11 cellular contexts compared by ENCODE assay signal in the genomic region with DNA sequence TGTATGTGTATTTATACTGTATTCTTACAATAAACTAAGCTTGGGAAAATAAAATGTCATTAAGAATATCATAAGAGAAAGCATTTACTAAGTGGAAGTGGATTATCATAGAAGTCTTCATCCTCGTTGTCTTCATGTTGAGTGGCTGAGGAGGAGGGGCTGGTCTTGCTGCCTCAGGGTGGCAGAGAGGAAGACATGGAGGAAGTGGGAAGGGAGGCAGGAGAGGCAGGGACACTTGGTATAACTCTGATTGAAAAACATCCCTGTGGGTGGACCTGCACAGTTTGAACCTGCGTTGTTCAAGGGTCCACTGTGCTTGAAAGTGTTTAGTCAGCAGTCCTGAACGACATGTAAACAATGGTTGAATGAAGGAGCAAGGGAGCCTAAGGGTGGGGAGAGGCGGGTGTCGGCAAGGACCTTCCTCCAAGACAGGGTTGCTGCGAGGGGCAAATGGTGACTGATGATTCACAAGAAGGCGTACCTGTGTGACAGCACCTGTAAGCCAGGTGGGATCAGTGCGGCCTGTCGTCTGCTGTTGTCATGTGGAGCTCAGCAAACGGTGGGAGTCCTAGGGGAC.
DNase-seq lines count a peak whose midpoint lies in the region; ATAC-seq, FAIRE-seq and TF ChIP-seq lines count a peak whose summit lies in the region.
"Had no signal": no experiment of that assay in that cellular context is flagged by ENCODE, and none has a peak within 500 bp of the region (broad histone marks: within the 10 kb centered on the region; RNA-seq: fewer than 3 reads in every experiment).

No MANE protein-coding gene starts in this region.

- ATAC-seq in A549, result no peak
- ATAC-seq in right lobe of liver, result peak; percentile 14 to 40 (median 34)
- ATAC-seq in GM19324 (IDR thresholded peaks at IDR 0.05; ENCODE audit: low FRiP score, unreplicated experiment), result no peak
- ATAC-seq: PC-3 had no signal

- TF ChIP-seq POLR2A in A549 (IDR thresholded peaks at IDR 0.05; ENCODE audit: low read length) (no peak), right lobe of liver (IDR thresholded peaks at IDR 0.05) (no peak), lower leg skin (IDR thresholded peaks at IDR 0.05) (no peak)

- TF ChIP-seq RAD21 in A549 (conservative IDR thresholded peaks at IDR 0.05 in 1 of 2, IDR thresholded peaks at IDR 0.05 in 1 of 2), result no peak

- H4K20me1 ChIP-seq in BLaER1 treated with 17β-estradiol and CSF1 and Interleukin-3, amounts not matched to agents 10 nM and 100 nM, result no peaks in the 10 kb centered on the region

- H3K36me3 ChIP-seq in BLaER1 treated with 17β-estradiol and CSF1 and Interleukin-3, amounts not matched to agents 10 nM and 100 nM, result no peaks in the 10 kb centered on the region
- H3K36me3 ChIP-seq in right lobe of liver, result no peaks in the 10 kb centered on the region
- no peaks in the 10 kb centered on the region for H3K36me3 ChIP-seq in kidney (ENCODE audit: control insufficient read depth in 1 of 2, insufficient read depth in 2 of 2, low read length in 2 of 2)

- DNase-seq in A549 (ENCODE audit: low read depth in 1 of 2, low spot score in 1 of 2) (no peak), NCI-H345 (lab: John Stamatoyannopoulos, UW) (peak; percentile 52), right lobe of liver (no peak), kidney (no peak), lower leg skin (ENCODE audit: low spot score in 2 of 2) (no peak)
- DNase-seq in stimulated activated CD4-positive, alpha-beta T cell treated with anti-CD3 and anti-CD28 coated beads, Interleukin-2, amount 100 ng/mL, for 24 hours, result no peak
- DNase-seq: NCI-H187 treated with DMSO at 0.1 percent for 48 hours, PC-3, testis had no signal

- peak overlapping the region in 10 of 11 experiments; percentile 1 to 65 (median 44); a peak in 14 of 22 replicates for H3K9ac ChIP-seq in BLaER1 treated with 17β-estradiol and CSF1 and Interleukin-3, amounts not matched to agents 10 nM and 100 nM
- H3K9ac ChIP-seq in kidney (ENCODE audit: low read length in 2 of 2), result no peak overlapping the region

- POLR2A ChIA-PET in A549 (lab: Yijun Ruan, JAX), result no interaction called here

- H3K27me3 ChIP-seq in BLaER1 treated with 17β-estradiol and CSF1 and Interleukin-3, amounts not matched to agents 10 nM and 100 nM, result no peaks in the 10 kb centered on the region
- H3K27me3 ChIP-seq in right lobe of liver, result no peaks in the 10 kb centered on the region
- H3K27me3 ChIP-seq: testis had no signal

- intact Hi-C loops in right lobe of liver (cut with DNase I), result no loop called here
- intact Hi-C loops in kidney (cut with DNase I), result loop anchor here (10.0 kb wide), 1 partner anchor 82 kb away; no protein-coding TSS in a partner anchor
- intact Hi-C loops in lower leg skin (cut with DNase I; ENCODE audit: low total_unique reads), result no loop called here

- FAIRE-seq in A549 (lab: Jason Lieb, UNC) (no peak), kidney (lab: Jason Lieb, UNC) (no peak)

- TF ChIP-seq EP300 in A549 (IDR thresholded peaks at IDR 0.05), result no peak

- H3K27ac ChIP-seq in A549 (no peak overlapping the region), right lobe of liver (no peak overlapping the region), kidney (ENCODE audit: low read depth in 2 of 2, low read length in 2 of 2) (no peak overlapping the region)
- peak overlapping the region; percentile 31 to 78 (median 58); a peak in 21 of 22 replicates for H3K27ac ChIP-seq in BLaER1 treated with 17β-estradiol and CSF1 and Interleukin-3, amounts not matched to agents 10 nM and 100 nM
- H3K27ac ChIP-seq: testis had no signal

- 85% methylated on average over 10 of the region's 10 CpGs for WGBS in A549 (ENCODE audit: missing lambda C conversion rate)
- 52% methylated on average over 8 of the region's 10 CpGs for WGBS in right lobe of liver (ENCODE audit: insufficient coverage, low coverage, low lambda C conversion rate, missing lambda C conversion rate)
- WGBS in lower leg skin, 2 donors, result 59 to 66% methylated on average over 10 of the region's 10 CpGs

- peaks cover 10% of the 10 kb centered on the region for H3K4me1 ChIP-seq in A549
- peaks cover 55 to 93% (median 73%) of the 10 kb centered on the region in 10 experiments for H3K4me1 ChIP-seq in BLaER1 treated with 17β-estradiol and CSF1 and Interleukin-3, amounts not matched to agents 10 nM and 100 nM
- no peaks in the 10 kb centered on the region for H3K4me1 ChIP-seq in right lobe of liver
- peaks cover 4 to 8% of the 10 kb centered on the region in 2 donors for H3K4me1 ChIP-seq in kidney (ENCODE audit: control insufficient read depth in 1 of 2, insufficient read depth in 1 of 2, low read depth in 1 of 2, low read length in 2 of 2)

- no peak overlapping the region for H3K4me2 ChIP-seq in A549
- peak overlapping the region; percentile 83 to 97 (median 86) for H3K4me2 ChIP-seq in BLaER1 treated with 17β-estradiol and CSF1 and Interleukin-3, amounts not matched to agents 10 nM and 100 nM

- CTCF ChIA-PET in A549 (lab: Yijun Ruan, JAX), result interaction anchor here (1.0 to 2.0 kb wide), 2 partner anchors 11 to 103 kb away, joined by 4 to 5 read pairs; a partner anchor contains a TSS

- no peaks in the 10 kb centered on the region for H3K9me3 ChIP-seq in A549
- H3K9me3 ChIP-seq in BLaER1 treated with 17β-estradiol and CSF1 and Interleukin-3, amounts not matched to agents 10 nM and 100 nM (replicated peaks in 1 of 11), result peaks cover 0 to 15% (median 8%) of the 10 kb centered on the region in 11 experiments; a peak in 12 of 22 replicates
- H3K9me3 ChIP-seq in right lobe of liver, result no peaks in the 10 kb centered on the region
- no peaks in the 10 kb centered on the region for H3K9me3 ChIP-seq in kidney (ENCODE audit: control insufficient read depth in 1 of 2, low read length in 2 of 2)
- H3K9me3 ChIP-seq: testis had no signal

- TF ChIP-seq CTCF in A549 (IDR thresholded peaks at IDR 0.05) (no peak), right lobe of liver (IDR thresholded peaks at IDR 0.05) (no peak), kidney (IDR thresholded peaks at IDR 0.05; ENCODE audit: borderline replicate concordance, extremely low read depth, insufficient read depth) (no peak), lower leg skin (IDR thresholded peaks at IDR 0.05) (no peak)

- H3K4me3 ChIP-seq in A549 (no peak overlapping the region), right lobe of liver (no peak overlapping the region), kidney (ENCODE audit: low read length in 2 of 2) (no peak overlapping the region), lower leg skin (ENCODE audit: low read depth, poor library complexity, severe bottlenecking) (no peak overlapping the region)
- peak overlapping the region in 4 of 10 experiments; percentile 10 to 55 (median 14); a peak in 4 of 20 replicates for H3K4me3 ChIP-seq in BLaER1 treated with 17β-estradiol and CSF1 and Interleukin-3, amounts not matched to agents 10 nM and 100 nM

TF ChIP-seq in A549, 52 proteins besides CTCF, POLR2A, EP300 and RAD21:
- TF ChIP-seq, protein P1, sequence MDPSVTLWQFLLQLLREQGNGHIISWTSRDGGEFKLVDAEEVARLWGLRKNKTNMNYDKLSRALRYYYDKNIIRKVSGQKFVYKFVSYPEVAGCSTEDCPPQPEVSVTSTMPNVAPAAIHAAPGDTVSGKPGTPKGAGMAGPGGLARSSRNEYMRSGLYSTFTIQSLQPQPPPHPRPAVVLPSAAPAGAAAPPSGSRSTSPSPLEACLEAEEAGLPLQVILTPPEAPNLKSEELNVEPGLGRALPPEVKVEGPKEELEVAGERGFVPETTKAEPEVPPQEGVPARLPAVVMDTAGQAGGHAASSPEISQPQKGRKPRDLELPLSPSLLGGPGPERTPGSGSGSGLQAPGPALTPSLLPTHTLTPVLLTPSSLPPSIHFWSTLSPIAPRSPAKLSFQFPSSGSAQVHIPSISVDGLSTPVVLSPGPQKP (IDR thresholded peaks at IDR 0.05; ENCODE audit: low read depth, low read length), result no peak
- peak; percentile 94 for TF ChIP-seq MAFK (IDR thresholded peaks at IDR 0.05; ENCODE audit: partially characterized antibody)
- TF ChIP-seq, protein P2, sequence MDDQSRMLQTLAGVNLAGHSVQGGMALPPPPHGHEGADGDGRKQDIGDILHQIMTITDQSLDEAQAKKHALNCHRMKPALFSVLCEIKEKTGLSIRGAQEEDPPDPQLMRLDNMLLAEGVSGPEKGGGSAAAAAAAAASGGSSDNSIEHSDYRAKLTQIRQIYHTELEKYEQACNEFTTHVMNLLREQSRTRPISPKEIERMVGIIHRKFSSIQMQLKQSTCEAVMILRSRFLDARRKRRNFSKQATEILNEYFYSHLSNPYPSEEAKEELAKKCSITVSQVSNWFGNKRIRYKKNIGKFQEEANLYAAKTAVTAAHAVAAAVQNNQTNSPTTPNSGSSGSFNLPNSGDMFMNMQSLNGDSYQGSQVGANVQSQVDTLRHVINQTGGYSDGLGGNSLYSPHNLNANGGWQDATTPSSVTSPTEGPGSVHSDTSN (IDR thresholded peaks at IDR 0.05), result no peak

Comparison
In these comparisons a context has a peak if more than half of its experiments do, and no peak if none do; other contexts are left out.
1. ATAC-seq: peak in right lobe of liver (4 of 4); none in A549 (0 of 2) and GM19324 (single experiment).
2. H3K27ac ChIP-seq: peak in BLaER1 treated with 17β-estradiol and CSF1 and Interleukin-3, amounts not matched to agents 10 nM and 100 nM (11 of 11); none in A549 (0 of 2), right lobe of liver (0 of 3) and kidney (0 of 2).
3. H3K9ac ChIP-seq: peak in BLaER1 treated with 17β-estradiol and CSF1 and Interleukin-3, amounts not matched to agents 10 nM and 100 nM (10 of 11); none in kidney (0 of 2).